In the genomic region with DNA sequence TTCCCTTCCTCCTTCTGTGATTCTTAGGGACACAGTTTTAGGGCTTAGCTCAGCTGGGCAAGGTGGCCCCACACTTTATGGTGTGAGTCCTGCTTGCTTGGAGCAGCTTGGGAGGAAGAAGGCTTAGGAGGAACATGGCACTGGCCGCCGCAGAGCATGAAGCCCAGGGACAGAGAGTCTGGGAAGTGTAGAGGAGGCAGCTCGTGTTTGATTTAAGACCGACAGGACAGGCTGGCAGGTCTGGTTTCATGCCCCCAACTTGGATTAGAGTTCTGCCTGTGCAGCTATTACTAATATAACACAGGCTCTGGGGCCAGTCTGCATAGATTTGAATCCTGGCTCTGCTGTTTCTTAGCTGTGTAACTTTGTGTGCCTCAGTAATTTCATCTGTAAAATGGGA, we compare ENCODE assay signal across 20 cellular contexts.
"Had no signal": no experiment of that assay in that cellular context is flagged by ENCODE, and none has a peak within 500 bp of the region (broad histone marks: within the 10 kb centered on the region; RNA-seq: fewer than 3 reads in every experiment).

No MANE protein-coding gene starts in this region.

- H3K4me2 ChIP-seq: hepatocyte had no signal

- H3K27ac ChIP-seq: colonic mucosa, hepatocyte, pancreas, prostate gland, right lobe of liver, spleen, tibial artery had no signal

- H2AFZ ChIP-seq: hepatocyte had no signal

- H3K27ac Mint-ChIP-seq: natural killer cell; stimulated activated memory B cell treated with anti-CD40 and anti-IgM and Interleukin-4, amounts not matched to agents 10 μg/mL and 1 μg/mL and 100 μg/mL, for 72 hours; stimulated activated naive CD8-positive, alpha-beta T cell treated with anti-CD3 and anti-CD28 coated beads, Interleukin-15, Interleukin-2, amounts not matched to agents 100 ng/mL and 50 ng/mL, for 24 hours had no signal

- ATAC-seq: left cardiac atrium; natural killer cell; pancreas; right lobe of liver; stimulated activated memory B cell treated with anti-CD40 and anti-IgM and Interleukin-4, amounts not matched to agents 10 μg/mL and 1 μg/mL and 100 μg/mL, for 72 hours had no signal

- H3K4me3 Mint-ChIP-seq: natural killer cell; neural crest cell; stimulated activated memory B cell treated with anti-CD40 and anti-IgM and Interleukin-4, amounts not matched to agents 10 μg/mL and 1 μg/mL and 100 μg/mL, for 72 hours; stimulated activated naive CD8-positive, alpha-beta T cell treated with anti-CD3 and anti-CD28 coated beads, Interleukin-15, Interleukin-2, amounts not matched to agents 100 ng/mL and 50 ng/mL, for 24 hours had no signal

- H3K9me3 Mint-ChIP-seq: natural killer cell; stimulated activated memory B cell treated with anti-CD40 and anti-IgM and Interleukin-4, amounts not matched to agents 10 μg/mL and 1 μg/mL and 100 μg/mL, for 72 hours; stimulated activated naive CD8-positive, alpha-beta T cell treated with anti-CD3 and anti-CD28 coated beads, Interleukin-15, Interleukin-2, amounts not matched to agents 100 ng/mL and 50 ng/mL, for 24 hours had no signal

- H3K4me1 ChIP-seq: colonic mucosa, pancreas, prostate gland, right lobe of liver, spleen, tibial artery had no signal

- DNase-seq: colonic mucosa; effector CD4-positive, alpha-beta T cell; foreskin melanocyte; head of caudate nucleus; kidney; left cardiac atrium; natural killer cell; occipital lobe; pancreas; right lobe of liver; spleen; stimulated activated CD4-positive, alpha-beta T cell treated with anti-CD3 and anti-CD28 coated beads, Interleukin-15, amount 100 ng/mL, for 24 hours; stimulated activated CD4-positive, alpha-beta T cell treated with anti-CD3 and anti-CD28 coated beads, Interleukin-1b, Interleukin-23, amount 100 ng/mL, for 48 hours; stimulated activated CD4-positive, alpha-beta T cell treated with anti-CD3 and anti-CD28 coated beads, Interleukin-4, amount 100 ng/mL, for 24 hours; tibial artery had no signal

- H3K27me3 ChIP-seq: colonic mucosa had no signal

- H3K36me3 ChIP-seq: colonic mucosa, pancreas, prostate gland, right lobe of liver, spleen, tibial artery had no signal

- H3K36me3 Mint-ChIP-seq: natural killer cell; stimulated activated memory B cell treated with anti-CD40 and anti-IgM and Interleukin-4, amounts not matched to agents 10 μg/mL and 1 μg/mL and 100 μg/mL, for 72 hours had no signal

- H3K4me3 ChIP-seq: colonic mucosa, hepatocyte, pancreas, prostate gland, right lobe of liver, spleen, tibial artery had no signal

- H3K9me3 ChIP-seq: colonic mucosa, pancreas, prostate gland, right lobe of liver, spleen, tibial artery had no signal

- FAIRE-seq: kidney, pancreas had no signal

- H3K4me1 Mint-ChIP-seq: natural killer cell; stimulated activated memory B cell treated with anti-CD40 and anti-IgM and Interleukin-4, amounts not matched to agents 10 μg/mL and 1 μg/mL and 100 μg/mL, for 72 hours had no signal

- H3K79me2 ChIP-seq: hepatocyte had no signal
